9 cellular contexts compared by ENCODE assay signal in the genomic region with DNA sequence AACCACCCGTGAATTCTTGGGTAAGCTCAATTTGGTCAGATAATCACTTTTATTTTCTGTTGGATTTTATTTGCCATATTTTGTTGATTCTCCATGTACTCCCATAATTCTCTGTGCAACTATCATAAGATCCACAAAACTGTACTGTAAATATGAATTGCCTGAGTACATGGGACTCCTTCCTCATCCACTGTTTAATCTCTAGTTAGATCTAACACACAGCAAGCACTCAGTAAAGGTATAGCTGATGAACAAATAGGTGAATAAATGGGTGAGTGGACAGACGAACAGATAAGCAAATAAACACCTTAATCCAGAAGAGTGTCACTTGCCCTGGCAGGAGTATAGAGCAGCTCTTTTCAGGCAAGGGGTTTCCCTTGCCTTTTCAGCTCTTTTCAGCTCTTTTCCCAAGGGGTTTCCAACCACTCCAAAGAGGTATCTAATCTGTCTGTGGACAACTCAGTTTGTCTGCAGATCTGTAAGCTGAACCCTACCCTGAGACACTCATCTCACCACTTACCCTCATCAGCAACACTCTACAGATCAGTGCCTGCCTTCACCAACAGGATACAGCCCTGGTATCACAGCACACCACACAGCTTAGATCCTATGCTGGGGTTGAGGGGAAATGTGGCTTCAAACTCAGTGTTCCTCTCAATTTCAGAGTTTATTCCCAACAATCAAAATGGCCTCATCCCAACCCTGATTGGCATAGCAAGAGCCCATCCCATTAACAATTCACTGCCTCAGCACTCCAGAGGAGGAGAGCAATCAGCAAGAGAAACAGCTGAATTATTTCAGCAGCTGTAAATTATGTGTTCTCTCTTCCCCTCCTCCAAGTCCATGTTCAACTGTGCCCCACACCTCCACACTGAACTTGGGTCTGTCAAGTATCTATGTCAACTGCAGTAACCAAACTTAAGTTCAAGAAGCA. TPM values are rescaled to one million over a fixed set of nuclear protein-coding genes. Genes with fewer than 3 reads are reported as not detected.
DNase-seq lines count a peak whose midpoint lies in the region; ATAC-seq, FAIRE-seq and TF ChIP-seq lines count a peak whose summit lies in the region.
"Had no signal": no experiment of that assay in that cellular context is flagged by ENCODE, and none has a peak within 500 bp of the region (broad histone marks: within the 10 kb centered on the region; RNA-seq: fewer than 3 reads in every experiment).

No MANE protein-coding gene starts in this region.

- WGBS in small intestine, 3 donors, result 63 to 74% (median 72%) methylated on average over 2 of the region's 2 CpGs

- TF ChIP-seq POLR2A in vagina (IDR thresholded peaks at IDR 0.05), result no peak

- intact Hi-C loops in kidney (cut with DNase I) (no loop called here), vagina (cut with DNase I) (no loop called here), colonic mucosa (cut with DNase I) (no loop called here)

- peak overlapping the region; percentile 1 to 16 for H3K27ac Mint-ChIP-seq in activated naive CD4-positive, alpha-beta T cell treated with anti-CD3 and anti-CD28 coated beads, Interleukin-2, amount 50 U/mL, for 72 hours

- no peaks in the 10 kb centered on the region for H3K9me3 Mint-ChIP-seq in activated naive CD4-positive, alpha-beta T cell treated with anti-CD3 and anti-CD28 coated beads, Interleukin-2, amount 50 U/mL, for 72 hours

- FAIRE-seq in kidney (lab: Jason Lieb, UNC) (no peak), small intestine (lab: Jason Lieb, UNC) (no peak)

- H3K9ac ChIP-seq in kidney (ENCODE audit: low read length in 2 of 2) (no peak overlapping the region), colonic mucosa (ENCODE audit: low read depth in 2 of 2, low read length in 2 of 2) (no peak overlapping the region)

- no peaks in the 10 kb centered on the region for H3K9me3 ChIP-seq in kidney (ENCODE audit: control insufficient read depth in 1 of 2, low read length in 2 of 2)
- no peaks in the 10 kb centered on the region for H3K9me3 ChIP-seq in vagina
- no peaks in the 10 kb centered on the region for H3K9me3 ChIP-seq in colonic mucosa
- H3K9me3 ChIP-seq in small intestine (ENCODE audit: control insufficient read depth, low read depth), result no peaks in the 10 kb centered on the region

- peak overlapping the region; percentile 7 to 68 for H3K27ac ChIP-seq in kidney (ENCODE audit: low read depth in 2 of 2, low read length in 2 of 2)
- H3K27ac ChIP-seq in vagina, result peak overlapping the region; percentile 72
- no peak overlapping the region for H3K27ac ChIP-seq in colonic mucosa
- peak overlapping the region in 1 of 2 donors; percentile 2 for H3K27ac ChIP-seq in small intestine (ENCODE audit: low read depth in 1 of 2, low read length in 1 of 2)

- TF ChIP-seq CTCF in kidney (IDR thresholded peaks at IDR 0.05; ENCODE audit: borderline replicate concordance, extremely low read depth, insufficient read depth) (no peak), vagina (IDR thresholded peaks at IDR 0.05) (no peak), colonic mucosa (IDR thresholded peaks at IDR 0.05) (no peak)

- no peaks in the 10 kb centered on the region for H3K36me3 Mint-ChIP-seq in activated naive CD4-positive, alpha-beta T cell treated with anti-CD3 and anti-CD28 coated beads, Interleukin-2, amount 50 U/mL, for 72 hours

- H3K4me3 ChIP-seq in kidney (ENCODE audit: low read length in 2 of 2) (no peak overlapping the region), vagina (no peak overlapping the region), colonic mucosa (no peak overlapping the region), small intestine (ENCODE audit: low read depth in 1 of 2, low read length in 2 of 2) (no peak overlapping the region)

- H3K4me1 ChIP-seq in kidney (ENCODE audit: control insufficient read depth in 1 of 2, insufficient read depth in 1 of 2, low read depth in 1 of 2, low read length in 2 of 2) (peaks cover 20 to 24% of the 10 kb centered on the region in 2 donors), vagina (peaks cover 48% of the 10 kb centered on the region), colonic mucosa (peaks cover under 1% of the 10 kb centered on the region), small intestine (ENCODE audit: control insufficient read depth in 2 of 2, insufficient read depth in 1 of 2, low read depth in 1 of 2, low read length in 1 of 2) (peaks cover 0 to 13% of the 10 kb centered on the region in 2 donors)

- H3K27me3 ChIP-seq in vagina, result no peaks in the 10 kb centered on the region
- no peaks in the 10 kb centered on the region for H3K27me3 ChIP-seq in colonic mucosa
- no peaks in the 10 kb centered on the region for H3K27me3 ChIP-seq in small intestine (ENCODE audit: control insufficient read depth in 2 of 2, insufficient read depth in 2 of 2, low read length in 2 of 2)

- DNase-seq in activated naive CD4-positive, alpha-beta T cell treated with anti-CD3 and anti-CD28 coated beads, Interleukin-2, amount 50 U/mL, for 72 hours (ENCODE audit: low spot score in 2 of 2), result no peak
- DNase-seq in activated naive CD4-positive, alpha-beta T cell (lab: John Stamatoyannopoulos, UW), result no peak
- DNase-seq in NCI-H69 (lab: John Stamatoyannopoulos, UW), result peak; percentile 72
- no peak for DNase-seq in kidney
- no peak for DNase-seq in vagina (ENCODE audit: extremely low spot score in 2 of 2)
- no peak for DNase-seq in amygdala (lab: John Stamatoyannopoulos, UW)
- DNase-seq in colonic mucosa, result no peak
- DNase-seq in small intestine, result no peak
- DNase-seq: central memory CD4-positive, alpha-beta T cell had no signal

- peak; percentile 47 to 72 for ATAC-seq in activated naive CD4-positive, alpha-beta T cell treated with anti-CD3 and anti-CD28 coated beads, Interleukin-2, amount 50 U/mL, for 72 hours

- no peaks in the 10 kb centered on the region for H3K36me3 ChIP-seq in kidney (ENCODE audit: control insufficient read depth in 1 of 2, insufficient read depth in 2 of 2, low read length in 2 of 2)
- H3K36me3 ChIP-seq in vagina, result no peaks in the 10 kb centered on the region
- no peaks in the 10 kb centered on the region for H3K36me3 ChIP-seq in colonic mucosa
- no peaks in the 10 kb centered on the region for H3K36me3 ChIP-seq in small intestine (ENCODE audit: control insufficient read depth in 2 of 2, insufficient read depth in 2 of 2, low read length in 2 of 2)

RNA-seq across cellular contexts. Expression of gene SIL1, which starts 51.1 kb away (rescaled TPM):
- 10 to 100 TPM; 29.7 to 31.4 TPM for total RNA-seq in activated naive CD4-positive, alpha-beta T cell treated with anti-CD3 and anti-CD28 coated beads, Interleukin-2, amount 50 U/mL, for 72 hours
- total RNA-seq in kidney (48.6 TPM), vagina (35.6 TPM), colonic mucosa (10 to 100 TPM; 31.6 to 64.4 TPM)
- polyA plus RNA-seq in kidney (ENCODE audit: insufficient read depth, low read depth, low replicate concordance) (91.7 TPM), small intestine (10 to 100 TPM; 21.6 to 68.2 (median 30.2) TPM)
